1 cellular context compared by ENCODE assay signal in the genomic region with DNA sequence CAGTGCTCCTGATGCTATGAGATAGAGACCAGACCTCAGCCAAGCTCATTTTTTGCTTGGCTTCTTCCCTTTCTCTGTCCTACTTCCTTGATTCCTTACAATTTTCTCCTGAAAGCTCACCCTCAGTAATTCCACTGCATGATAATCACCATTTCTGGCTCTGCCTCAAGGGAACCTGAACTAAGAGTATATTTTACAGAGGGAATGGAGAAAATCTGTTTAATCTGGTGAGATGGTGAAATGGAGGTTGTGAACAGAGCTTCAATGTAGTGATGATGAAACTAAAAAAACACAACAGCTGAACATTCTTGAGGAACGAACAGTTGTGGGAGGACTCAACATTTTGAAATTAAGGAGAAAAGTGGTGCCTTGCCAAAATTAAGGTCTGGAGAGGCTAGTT.
TF ChIP-seq lines count a peak whose summit lies in the region.

No MANE protein-coding gene starts in this region.

TF ChIP-seq in HepG2, 621 proteins besides CTCF, POLR2A, EP300 and RAD21:
- TF ChIP-seq, protein P1, sequence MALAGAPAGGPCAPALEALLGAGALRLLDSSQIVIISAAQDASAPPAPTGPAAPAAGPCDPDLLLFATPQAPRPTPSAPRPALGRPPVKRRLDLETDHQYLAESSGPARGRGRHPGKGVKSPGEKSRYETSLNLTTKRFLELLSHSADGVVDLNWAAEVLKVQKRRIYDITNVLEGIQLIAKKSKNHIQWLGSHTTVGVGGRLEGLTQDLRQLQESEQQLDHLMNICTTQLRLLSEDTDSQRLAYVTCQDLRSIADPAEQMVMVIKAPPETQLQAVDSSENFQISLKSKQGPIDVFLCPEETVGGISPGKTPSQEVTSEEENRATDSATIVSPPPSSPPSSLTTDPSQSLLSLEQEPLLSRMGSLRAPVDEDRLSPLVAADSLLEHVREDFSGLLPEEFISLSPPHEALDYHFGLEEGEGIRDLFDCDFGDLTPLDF (CRISPR knock-in tag; IDR thresholded peaks at IDR 0.05) = no peak
- TF ChIP-seq NFE2L2 (IDR thresholded peaks at IDR 0.05; ENCODE audit: low read length) (no peak), RFX1 (IDR thresholded peaks at IDR 0.05) (no peak), NCOA1 (CRISPR knock-in tag; IDR thresholded peaks at IDR 0.05) (no peak), ZFP90 (CRISPR knock-in tag; IDR thresholded peaks at IDR 0.05; ENCODE audit: borderline replicate concordance) (no peak), HDAC6 (IDR thresholded peaks at IDR 0.05; ENCODE audit: low read depth, low read length) (no peak), ZNF614 (CRISPR knock-in tag; IDR thresholded peaks at IDR 0.05; ENCODE audit: borderline replicate concordance) (no peak), ZNF749 (CRISPR knock-in tag; IDR thresholded peaks at IDR 0.05; ENCODE audit: borderline replicate concordance) (no peak), GTF2F1 (IDR thresholded peaks at IDR 0.05; ENCODE audit: low read length) (no peak), CCAR2 (optimal IDR thresholded peaks at IDR 0.05; ENCODE audit: low read depth, low read length) (no peak), ZNF20 (CRISPR knock-in tag; IDR thresholded peaks at IDR 0.05) (no peak), JUND (CRISPR knock-in tag; IDR thresholded peaks at IDR 0.05) (no peak), SRF (IDR thresholded peaks at IDR 0.05; ENCODE audit: low read depth, low read length) (no peak)
- TF ChIP-seq, protein P2, sequence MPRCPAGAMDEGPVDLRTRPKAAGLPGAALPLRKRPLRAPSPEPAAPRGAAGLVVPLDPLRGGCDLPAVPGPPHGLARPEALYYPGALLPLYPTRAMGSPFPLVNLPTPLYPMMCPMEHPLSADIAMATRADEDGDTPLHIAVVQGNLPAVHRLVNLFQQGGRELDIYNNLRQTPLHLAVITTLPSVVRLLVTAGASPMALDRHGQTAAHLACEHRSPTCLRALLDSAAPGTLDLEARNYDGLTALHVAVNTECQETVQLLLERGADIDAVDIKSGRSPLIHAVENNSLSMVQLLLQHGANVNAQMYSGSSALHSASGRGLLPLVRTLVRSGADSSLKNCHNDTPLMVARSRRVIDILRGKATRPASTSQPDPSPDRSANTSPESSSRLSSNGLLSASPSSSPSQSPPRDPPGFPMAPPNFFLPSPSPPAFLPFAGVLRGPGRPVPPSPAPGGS (CRISPR knock-in tag; IDR thresholded peaks at IDR 0.05) = no peak
- TF ChIP-seq, protein P3, sequence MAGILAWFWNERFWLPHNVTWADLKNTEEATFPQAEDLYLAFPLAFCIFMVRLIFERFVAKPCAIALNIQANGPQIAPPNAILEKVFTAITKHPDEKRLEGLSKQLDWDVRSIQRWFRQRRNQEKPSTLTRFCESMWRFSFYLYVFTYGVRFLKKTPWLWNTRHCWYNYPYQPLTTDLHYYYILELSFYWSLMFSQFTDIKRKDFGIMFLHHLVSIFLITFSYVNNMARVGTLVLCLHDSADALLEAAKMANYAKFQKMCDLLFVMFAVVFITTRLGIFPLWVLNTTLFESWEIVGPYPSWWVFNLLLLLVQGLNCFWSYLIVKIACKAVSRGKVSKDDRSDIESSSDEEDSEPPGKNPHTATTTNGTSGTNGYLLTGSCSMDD (CRISPR knock-in tag; IDR thresholded peaks at IDR 0.05) = no peak
- TF ChIP-seq, protein P4, sequence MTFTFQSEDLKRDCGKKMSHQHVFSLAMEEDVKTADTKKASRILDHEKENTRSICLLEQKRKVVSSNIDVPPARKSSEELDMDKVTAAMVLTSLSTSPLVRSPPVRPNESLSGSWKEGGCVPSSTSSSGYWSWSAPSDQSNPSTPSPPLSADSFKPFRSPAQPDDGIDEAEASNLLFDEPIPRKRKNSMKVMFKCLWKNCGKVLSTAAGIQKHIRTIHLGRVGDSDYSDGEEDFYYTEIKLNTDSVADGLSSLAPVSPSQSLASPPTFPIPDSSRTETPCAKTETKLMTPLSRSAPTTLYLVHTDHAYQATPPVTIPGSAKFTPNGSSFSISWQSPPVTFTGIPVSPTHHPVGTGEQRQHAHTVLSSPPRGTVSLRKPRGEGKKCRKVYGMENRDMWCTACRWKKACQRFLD (CRISPR knock-in tag; IDR thresholded peaks at IDR 0.05; ENCODE audit: borderline replicate concordance) = no peak
- TF ChIP-seq, protein P5, sequence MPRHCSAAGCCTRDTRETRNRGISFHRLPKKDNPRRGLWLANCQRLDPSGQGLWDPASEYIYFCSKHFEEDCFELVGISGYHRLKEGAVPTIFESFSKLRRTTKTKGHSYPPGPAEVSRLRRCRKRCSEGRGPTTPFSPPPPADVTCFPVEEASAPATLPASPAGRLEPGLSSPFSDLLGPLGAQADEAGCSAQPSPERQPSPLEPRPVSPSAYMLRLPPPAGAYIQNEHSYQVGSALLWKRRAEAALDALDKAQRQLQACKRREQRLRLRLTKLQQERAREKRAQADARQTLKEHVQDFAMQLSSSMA (CRISPR knock-in tag; IDR thresholded peaks at IDR 0.05) = no peak
